In the genomic region with DNA sequence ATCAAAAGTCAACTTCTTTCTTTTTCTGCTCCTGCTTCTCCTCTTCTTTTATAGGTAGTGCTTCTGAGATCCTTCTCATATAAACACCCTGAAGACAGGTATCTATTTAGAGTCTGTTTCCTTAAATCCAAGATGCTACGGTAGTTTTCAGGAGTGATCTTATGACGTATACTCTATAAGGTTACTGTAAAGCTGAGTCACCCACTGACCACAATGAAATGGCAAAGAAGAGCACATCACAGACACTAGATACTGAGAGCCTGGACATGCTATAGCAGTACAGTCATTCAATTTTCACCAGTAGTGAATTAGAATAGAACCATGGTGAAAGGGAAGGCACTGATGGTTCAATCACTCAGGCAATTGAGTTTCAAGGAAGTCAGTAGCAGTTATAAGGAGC, we compare ENCODE assay signal across 1 cellular context.
TF ChIP-seq lines count a peak whose summit lies in the region.

No MANE protein-coding gene starts in this region.

TF ChIP-seq in HepG2, 621 proteins besides CTCF, POLR2A, EP300 and RAD21:
- no peak for TF ChIP-seq HIVEP1 (CRISPR knock-in tag; IDR thresholded peaks at IDR 0.05)
- TF ChIP-seq CREB1 (IDR thresholded peaks at IDR 0.05), result peak; percentile 54
- TF ChIP-seq CREB1 (CRISPR knock-in tag; IDR thresholded peaks at IDR 0.05), result no peak
TF ChIP-seq in HepG2: peak in this region for 1.
